32 cellular contexts compared by ENCODE assay signal in genomic region chr19:50741179-50741933, GRCh38. TPM values are rescaled to one million over a fixed set of nuclear protein-coding genes. Genes with fewer than 3 reads are reported as not detected.
"Had no signal": no experiment of that assay in that cellular context is flagged by ENCODE, and none has a peak within 500 bp of the region (broad histone marks: within the 10 kb centered on the region; RNA-seq: fewer than 3 reads in every experiment).

No MANE protein-coding gene starts in this region.

- H3K4me1 Mint-ChIP-seq: activated B cell treated with CpG ODN at 0.5 μM for 24 hours; activated CD4-positive, alpha-beta T cell treated with anti-CD3 and anti-CD28 coated beads, Interleukin-2, amount 10 ng/mL, durations not matched to agents 7 days and 5 days; activated naive CD8-positive, alpha-beta T cell treated with anti-CD3 and anti-CD28 coated beads, Interleukin-2, amount 10 ng/mL, durations not matched to agents 7 days and 5 days had no signal

- H3K36me3 Mint-ChIP-seq: activated CD4-positive, alpha-beta memory T cell treated with anti-CD3 and anti-CD28 coated beads for 36 hours; activated naive CD8-positive, alpha-beta T cell treated with anti-CD3 and anti-CD28 coated beads, Interleukin-2, amount 10 ng/mL, durations not matched to agents 7 days and 5 days had no signal

- H3K4me1 ChIP-seq: adrenal gland, Peyer's patch, SJCRH30 had no signal

- DNase-seq: activated B cell treated with CpG ODN at 0.5 μM for 24 hours; activated CD4-positive, alpha-beta memory T cell treated with anti-CD3 and anti-CD28 coated beads for 36 hours; activated CD4-positive, alpha-beta T cell treated with anti-CD3 and anti-CD28 coated beads, Interleukin-2, amount 10 ng/mL, durations not matched to agents 7 days and 5 days; activated CD8-positive, alpha-beta memory T cell treated with anti-CD3 and anti-CD28 coated beads for 24 hours; activated naive CD4-positive, alpha-beta T cell treated with anti-CD3 and anti-CD28 coated beads, Interleukin-2, amount 50 U/mL, for 16 hours; activated naive CD8-positive, alpha-beta T cell treated with anti-CD3 and anti-CD28 coated beads, Interleukin-2, amount 10 ng/mL, durations not matched to agents 7 days and 5 days; activated T-cell treated with anti-CD3 and anti-CD28 coated beads, Interleukin-2, amount 50 U/mL, for 72 hours; adrenal gland; anterior cingulate cortex; cerebellar nuclear complex; MG63; MV-4-11; NCI-H1092 treated with DMSO at 0.1 percent for 48 hours; NCI-H1417 treated with DMSO at 0.1 percent for 48 hours; NCI-H1694; NCI-H2029; NCI-H2107; NCI-H2171 treated with DMSO at 0.1 percent for 48 hours; NCI-H345; NCI-H510A; NCI-H526 treated with DMSO at 0.1 percent for 48 hours; NCI-H82; OCI-M1; Peyer's patch; Right ventricle myocardium superior; SJCRH30; T-helper 9 cell had no signal

- H3K4me3 ChIP-seq: adrenal gland, MG63, Peyer's patch, SJCRH30 had no signal

- ATAC-seq: activated T-cell treated with anti-CD3 and anti-CD28 coated beads, Interleukin-2, amount 50 U/mL, for 72 hours; SK-N-SH treated with all-trans-retinoic acid at 6 μM for 48 hours had no signal

- H3K27me3 ChIP-seq: Peyer's patch, SJCRH30 had no signal

- H3K9me3 ChIP-seq: adrenal gland, MG63, Peyer's patch, SJCRH30 had no signal

- FAIRE-seq: TTC549 had no signal

- H3K36me3 ChIP-seq: adrenal gland, MG63, Peyer's patch, SJCRH30 had no signal

- H3K27ac Mint-ChIP-seq: activated B cell treated with CpG ODN at 0.5 μM for 24 hours; activated CD4-positive, alpha-beta memory T cell treated with anti-CD3 and anti-CD28 coated beads for 36 hours; activated CD4-positive, alpha-beta T cell treated with anti-CD3 and anti-CD28 coated beads, Interleukin-2, amount 10 ng/mL, durations not matched to agents 7 days and 5 days; activated naive CD8-positive, alpha-beta T cell treated with anti-CD3 and anti-CD28 coated beads, Interleukin-2, amount 10 ng/mL, durations not matched to agents 7 days and 5 days; activated T-cell treated with anti-CD3 and anti-CD28 coated beads, Interleukin-2, amount 50 U/mL, for 72 hours; T-helper 1 cell treated with Interleukin-12 subunit alpha and Interleukin-12 subunit beta and Interleukin-4 antibody, amounts not matched to agents 30 μg/mL and 1 μg/mL, for 36 hours had no signal

- H3K4me3 Mint-ChIP-seq: activated B cell treated with CpG ODN at 0.5 μM for 24 hours; activated CD4-positive, alpha-beta memory T cell treated with anti-CD3 and anti-CD28 coated beads for 36 hours; activated CD4-positive, alpha-beta T cell treated with anti-CD3 and anti-CD28 coated beads, Interleukin-2, amount 10 ng/mL, durations not matched to agents 7 days and 5 days; activated naive CD8-positive, alpha-beta T cell treated with anti-CD3 and anti-CD28 coated beads, Interleukin-2, amount 10 ng/mL, durations not matched to agents 7 days and 5 days; activated T-cell treated with anti-CD3 and anti-CD28 coated beads, Interleukin-2, amount 50 U/mL, for 72 hours; T-helper 1 cell treated with Interleukin-12 subunit alpha and Interleukin-12 subunit beta and Interleukin-4 antibody, amounts not matched to agents 30 μg/mL and 1 μg/mL, for 36 hours had no signal

- H3K27ac ChIP-seq: adrenal gland, Peyer's patch, RWPE1, SJCRH30 had no signal

- H3K9me3 Mint-ChIP-seq: activated B cell treated with CpG ODN at 0.5 μM for 24 hours; activated CD4-positive, alpha-beta memory T cell treated with anti-CD3 and anti-CD28 coated beads for 36 hours; activated CD4-positive, alpha-beta T cell treated with anti-CD3 and anti-CD28 coated beads, Interleukin-2, amount 10 ng/mL, durations not matched to agents 7 days and 5 days; activated naive CD8-positive, alpha-beta T cell treated with anti-CD3 and anti-CD28 coated beads, Interleukin-2, amount 10 ng/mL, durations not matched to agents 7 days and 5 days; activated T-cell treated with anti-CD3 and anti-CD28 coated beads, Interleukin-2, amount 50 U/mL, for 72 hours; T-helper 1 cell treated with Interleukin-12 subunit alpha and Interleukin-12 subunit beta and Interleukin-4 antibody, amounts not matched to agents 30 μg/mL and 1 μg/mL, for 36 hours had no signal

RNA-seq across cellular contexts. Expression of gene SHANK1, which starts 21.8 kb away (rescaled TPM):
- total RNA-seq: activated B cell treated with CpG ODN at 0.5 μM for 24 hours; activated CD4-positive, alpha-beta memory T cell treated with anti-CD3 and anti-CD28 coated beads for 36 hours; activated CD4-positive, alpha-beta T cell treated with anti-CD3 and anti-CD28 coated beads, Interleukin-2, amount 10 ng/mL, durations not matched to agents 7 days and 5 days; activated naive CD8-positive, alpha-beta T cell treated with anti-CD3 and anti-CD28 coated beads, Interleukin-2, amount 10 ng/mL, durations not matched to agents 7 days and 5 days; SJCRH30 had no signal

RNA-seq across cellular contexts. Expression of gene GPR32, which starts 28.9 kb away (rescaled TPM):
- total RNA-seq: activated B cell treated with CpG ODN at 0.5 μM for 24 hours; activated CD4-positive, alpha-beta memory T cell treated with anti-CD3 and anti-CD28 coated beads for 36 hours; activated CD4-positive, alpha-beta T cell treated with anti-CD3 and anti-CD28 coated beads, Interleukin-2, amount 10 ng/mL, durations not matched to agents 7 days and 5 days; activated naive CD8-positive, alpha-beta T cell treated with anti-CD3 and anti-CD28 coated beads, Interleukin-2, amount 10 ng/mL, durations not matched to agents 7 days and 5 days; activated T-cell treated with anti-CD3 and anti-CD28 coated beads, Interleukin-2, amount 50 U/mL, for 72 hours; adrenal gland; cardiac septum; Peyer's patch; Right ventricle myocardium superior; SJCRH30 had no signal
- polyA plus RNA-seq: adrenal gland had no signal

RNA-seq across cellular contexts. Expression of gene ACP4, which starts 48.9 kb away (rescaled TPM):
- total RNA-seq: activated B cell treated with CpG ODN at 0.5 μM for 24 hours; activated CD4-positive, alpha-beta memory T cell treated with anti-CD3 and anti-CD28 coated beads for 36 hours; activated CD4-positive, alpha-beta T cell treated with anti-CD3 and anti-CD28 coated beads, Interleukin-2, amount 10 ng/mL, durations not matched to agents 7 days and 5 days; activated naive CD8-positive, alpha-beta T cell treated with anti-CD3 and anti-CD28 coated beads, Interleukin-2, amount 10 ng/mL, durations not matched to agents 7 days and 5 days; activated T-cell treated with anti-CD3 and anti-CD28 coated beads, Interleukin-2, amount 50 U/mL, for 72 hours; adrenal gland; cardiac septum; Peyer's patch; Right ventricle myocardium superior; SJCRH30 had no signal
- polyA plus RNA-seq: adrenal gland had no signal
